13 cellular contexts compared by ENCODE assay signal in the genomic region with DNA sequence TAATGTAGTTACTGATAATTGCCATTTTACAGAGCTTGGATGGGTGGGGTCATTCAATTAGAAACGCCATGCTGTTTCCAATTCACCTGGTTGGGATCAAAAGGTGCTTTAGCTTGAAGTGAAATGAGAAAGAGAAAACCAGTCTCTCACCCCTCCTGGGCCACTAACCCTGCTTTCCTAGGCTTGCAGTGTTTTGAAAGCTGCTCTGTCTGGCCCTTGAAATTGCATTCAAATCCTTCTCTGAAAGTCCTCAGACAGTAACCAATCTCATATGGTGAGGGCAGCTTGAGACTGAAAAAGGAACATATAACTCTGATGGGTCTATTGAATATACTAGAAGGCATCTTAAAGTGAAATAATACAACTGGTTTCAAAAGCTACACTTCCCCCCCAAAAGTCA.
DNase-seq lines count a peak whose midpoint lies in the region; ATAC-seq lines count a peak whose summit lies in the region.
"Had no signal": no experiment of that assay in that cellular context is flagged by ENCODE, and none has a peak within 500 bp of the region (broad histone marks: within the 10 kb centered on the region; RNA-seq: fewer than 3 reads in every experiment).

No MANE protein-coding gene starts in this region.

- ATAC-seq in GM18858 (IDR thresholded peaks at IDR 0.05; ENCODE audit: unreplicated experiment) (peak; percentile 22), GM21515 (IDR thresholded peaks at IDR 0.05; ENCODE audit: unreplicated experiment) (peak; percentile 53), HG03095 (IDR thresholded peaks at IDR 0.05; ENCODE audit: unreplicated experiment) (peak; percentile 46), GM19397 (IDR thresholded peaks at IDR 0.05; ENCODE audit: unreplicated experiment) (no peak), Right ventricle myocardium inferior (no peak), HG03521 (IDR thresholded peaks at IDR 0.05; ENCODE audit: unreplicated experiment) (no peak), esophagus mucosa (no peak)

- DNase-seq in caudate nucleus (lab: John Stamatoyannopoulos, UW): no peak
- no peak for DNase-seq in Right ventricle myocardium inferior (ENCODE audit: missing footprints)
- DNase-seq: activated T-cell treated with anti-CD3 and anti-CD28 coated beads for 4 hours, C1 segment of cervical spinal cord, GOT3, PC-9 had no signal

- intact Hi-C loops in Right ventricle myocardium inferior (cut with DNase I): no loop called here

- H3K27ac ChIP-seq in caudate nucleus (ENCODE audit: low read depth, low read length): peak overlapping the region; percentile 14
- H3K27ac ChIP-seq: epithelial cell of prostate, PC-9 had no signal

Comparison
In these comparisons a context has a peak if more than half of its experiments do, and no peak if none do; other contexts are left out.
1. ATAC-seq: peak in GM18858 (single experiment), GM21515 (single experiment) and HG03095 (single experiment); none in GM19397 (single experiment), Right ventricle myocardium inferior (single experiment), HG03521 (single experiment) and esophagus mucosa (single experiment).